Comparison of ENCODE assay signal across 15 cellular contexts in genomic region chr16:53921042-53921441, GRCh38.
A peak's percentile ranks its signal among the peaks of the same experiment; 100 is the strongest.
DNase-seq lines count a peak whose midpoint lies in the region; ATAC-seq and TF ChIP-seq lines count a peak whose summit lies in the region.
"Had no signal": no experiment of that assay in that cellular context is flagged by ENCODE, and none has a peak within 500 bp of the region (broad histone marks: within the 10 kb centered on the region; RNA-seq: fewer than 3 reads in every experiment).

No MANE protein-coding gene starts in this region.

- H3K27ac ChIP-seq in right cardiac atrium (ENCODE audit: low read length), result peak overlapping the region; percentile 31
- H3K27ac ChIP-seq in endodermal cell (ENCODE audit: low read depth, low read length), result peak overlapping the region; percentile 83

- H3K4me1 ChIP-seq in right cardiac atrium (ENCODE audit: control insufficient read depth, insufficient read depth, low read length) (peaks cover 8% of the 10 kb centered on the region), endodermal cell (ENCODE audit: control insufficient read depth, insufficient read depth, low read length) (no peaks in the 10 kb centered on the region)
- H3K4me1 ChIP-seq: BE2C had no signal

- no peaks in the 10 kb centered on the region for H3K27me3 ChIP-seq in right cardiac atrium (ENCODE audit: control insufficient read depth, insufficient read depth)
- no peaks in the 10 kb centered on the region for H3K27me3 ChIP-seq in endodermal cell (ENCODE audit: control insufficient read depth, insufficient read depth, low read length, poor library complexity, severe bottlenecking)
- H3K27me3 ChIP-seq: BE2C had no signal

- ATAC-seq in right cardiac atrium (peak; percentile 22 to 41), left ventricle myocardium superior (no peak)
- ATAC-seq: HepG2 had no signal

- TF ChIP-seq CTCF in endodermal cell (conservative IDR thresholded peaks at IDR 0.05), result no peak
- TF ChIP-seq CTCF in neural crest cell (conservative IDR thresholded peaks at IDR 0.05), result no peak

- intact Hi-C loops in right cardiac atrium (cut with DNase I), result no loop called here
- intact Hi-C loops in left ventricle myocardium superior (cut with micrococcal nuclease), result no loop called here
- intact Hi-C loops in activated T-helper 2 cell treated with anti-CD3 and anti-CD28 coated beads, Interferon-gamma antibody, Interleukin-2, Interleukin-4, amounts not matched to agents 10 μg/mL and 5 μg/mL and 100 μg/mL, durations not matched to agents 14 hours and 24 hours and 36 hours (cut with micrococcal nuclease), result no loop called here

- no peaks in the 10 kb centered on the region for H3K9me3 ChIP-seq in right cardiac atrium (ENCODE audit: control insufficient read depth, low read length)
- no peaks in the 10 kb centered on the region for H3K9me3 ChIP-seq in endodermal cell (ENCODE audit: control insufficient read depth, low read length)
- H3K9me3 ChIP-seq: BE2C had no signal

- H3K4me3 Mint-ChIP-seq in endodermal cell (no peak overlapping the region), neural crest cell (peak overlapping the region; percentile 20)
- H3K4me3 Mint-ChIP-seq in activated CD4-positive, alpha-beta memory T cell treated with anti-CD3 and anti-CD28 coated beads, Interleukin-2, amount 10 ng/mL, durations not matched to agents 7 days and 5 days, result no peak overlapping the region
- no peak overlapping the region for H3K4me3 Mint-ChIP-seq in activated T-helper 2 cell treated with anti-CD3 and anti-CD28 coated beads, Interferon-gamma antibody, Interleukin-2, Interleukin-4, amounts not matched to agents 10 μg/mL and 5 μg/mL and 100 μg/mL, durations not matched to agents 14 hours and 24 hours and 36 hours (ENCODE audit: low read depth)
- H3K4me3 Mint-ChIP-seq: CD4-positive, CD25-positive, alpha-beta regulatory T cell; CD8-positive, alpha-beta memory T cell; H9 had no signal

- CTCF ChIA-PET in activated CD4-positive, alpha-beta memory T cell treated with anti-CD3 and anti-CD28 coated beads, Interleukin-2, amount 10 ng/mL, durations not matched to agents 7 days and 5 days (lab: Charles Lee), result interaction anchor here (1.4 kb wide), 1 partner anchor 29 kb away, joined by 3 read pairs; no protein-coding TSS in a partner anchor

- H3K9ac ChIP-seq in endodermal cell (ENCODE audit: extremely low read depth, low read length, poor library complexity, severe bottlenecking), result no peak overlapping the region

- no peaks in the 10 kb centered on the region for H3K27me3 Mint-ChIP-seq in endodermal cell (ENCODE audit: insufficient read depth)
- H3K27me3 Mint-ChIP-seq in neural crest cell (ENCODE audit: low read depth), result peaks cover 24% of the 10 kb centered on the region
- H3K27me3 Mint-ChIP-seq in activated CD4-positive, alpha-beta memory T cell treated with anti-CD3 and anti-CD28 coated beads, Interleukin-2, amount 10 ng/mL, durations not matched to agents 7 days and 5 days, result no peaks in the 10 kb centered on the region
- H3K27me3 Mint-ChIP-seq in activated T-helper 2 cell treated with anti-CD3 and anti-CD28 coated beads, Interferon-gamma antibody, Interleukin-2, Interleukin-4, amounts not matched to agents 10 μg/mL and 5 μg/mL and 100 μg/mL, durations not matched to agents 14 hours and 24 hours and 36 hours (ENCODE audit: low read depth), result no peaks in the 10 kb centered on the region
- H3K27me3 Mint-ChIP-seq: CD4-positive, CD25-positive, alpha-beta regulatory T cell; CD8-positive, alpha-beta memory T cell had no signal

- H3K9me3 Mint-ChIP-seq in endodermal cell (no peaks in the 10 kb centered on the region), neural crest cell (no peaks in the 10 kb centered on the region)
- H3K9me3 Mint-ChIP-seq in activated CD4-positive, alpha-beta memory T cell treated with anti-CD3 and anti-CD28 coated beads, Interleukin-2, amount 10 ng/mL, durations not matched to agents 7 days and 5 days, result no peaks in the 10 kb centered on the region
- no peaks in the 10 kb centered on the region for H3K9me3 Mint-ChIP-seq in activated T-helper 2 cell treated with anti-CD3 and anti-CD28 coated beads, Interferon-gamma antibody, Interleukin-2, Interleukin-4, amounts not matched to agents 10 μg/mL and 5 μg/mL and 100 μg/mL, durations not matched to agents 14 hours and 24 hours and 36 hours
- H3K9me3 Mint-ChIP-seq: CD4-positive, CD25-positive, alpha-beta regulatory T cell; CD8-positive, alpha-beta memory T cell; H9 had no signal

- H3K36me3 Mint-ChIP-seq in endodermal cell (ENCODE audit: low read depth) (no peaks in the 10 kb centered on the region), neural crest cell (ENCODE audit: low read depth) (no peaks in the 10 kb centered on the region)
- no peaks in the 10 kb centered on the region for H3K36me3 Mint-ChIP-seq in activated CD4-positive, alpha-beta memory T cell treated with anti-CD3 and anti-CD28 coated beads, Interleukin-2, amount 10 ng/mL, durations not matched to agents 7 days and 5 days (ENCODE audit: low read depth)
- H3K36me3 Mint-ChIP-seq in activated T-helper 2 cell treated with anti-CD3 and anti-CD28 coated beads, Interferon-gamma antibody, Interleukin-2, Interleukin-4, amounts not matched to agents 10 μg/mL and 5 μg/mL and 100 μg/mL, durations not matched to agents 14 hours and 24 hours and 36 hours (ENCODE audit: low read depth), result no peaks in the 10 kb centered on the region

- H3K4me1 Mint-ChIP-seq in endodermal cell, result peaks cover 21% of the 10 kb centered on the region
- peaks cover 70% of the 10 kb centered on the region for H3K4me1 Mint-ChIP-seq in neural crest cell
- H3K4me1 Mint-ChIP-seq in activated CD4-positive, alpha-beta memory T cell treated with anti-CD3 and anti-CD28 coated beads, Interleukin-2, amount 10 ng/mL, durations not matched to agents 7 days and 5 days, result peaks cover 25% of the 10 kb centered on the region
- H3K4me1 Mint-ChIP-seq in activated T-helper 2 cell treated with anti-CD3 and anti-CD28 coated beads, Interferon-gamma antibody, Interleukin-2, Interleukin-4, amounts not matched to agents 10 μg/mL and 5 μg/mL and 100 μg/mL, durations not matched to agents 14 hours and 24 hours and 36 hours (ENCODE audit: low read depth), result peaks cover 33% of the 10 kb centered on the region

- H3K27ac Mint-ChIP-seq in endodermal cell (no peak overlapping the region), neural crest cell (ENCODE audit: unreplicated experiment) (peak overlapping the region; percentile 9)
- H3K27ac Mint-ChIP-seq in activated CD4-positive, alpha-beta memory T cell treated with anti-CD3 and anti-CD28 coated beads, Interleukin-2, amount 10 ng/mL, durations not matched to agents 7 days and 5 days, result no peak overlapping the region
- no peak overlapping the region for H3K27ac Mint-ChIP-seq in activated T-helper 2 cell treated with anti-CD3 and anti-CD28 coated beads, Interferon-gamma antibody, Interleukin-2, Interleukin-4, amounts not matched to agents 10 μg/mL and 5 μg/mL and 100 μg/mL, durations not matched to agents 14 hours and 24 hours and 36 hours

- H3K4me3 ChIP-seq in right cardiac atrium (ENCODE audit: low read length) (no peak overlapping the region), endodermal cell (ENCODE audit: low read length) (no peak overlapping the region)

- POLR2A ChIA-PET in activated CD4-positive, alpha-beta memory T cell treated with anti-CD3 and anti-CD28 coated beads, Interleukin-2, amount 10 ng/mL, durations not matched to agents 7 days and 5 days (lab: Charles Lee), result no interaction called here

- no peaks in the 10 kb centered on the region for H3K36me3 ChIP-seq in endodermal cell (ENCODE audit: control insufficient read depth, insufficient read depth, low read length)
- H3K36me3 ChIP-seq: BE2C had no signal

- 67% methylated on average over 4 of the region's 4 CpGs for WGBS in right cardiac atrium
- 34 to 79% methylated on average over 3 to 4 of the region's 4 CpGs for WGBS in endodermal cell (ENCODE audit: insufficient coverage in 1 of 2, insufficient read length in 1 of 2), 2 experiments

- DNase-seq in right cardiac atrium (no peak), left ventricle myocardium superior (no peak), endodermal cell (no peak), neural crest cell (ENCODE audit: low read depth, low spot score) (peak; percentile 17), NCI-H1105 treated with DMSO at 0.1 percent for 48 hours (lab: John Stamatoyannopoulos, UW) (no peak)
- DNase-seq in activated CD4-positive, alpha-beta memory T cell treated with anti-CD3 and anti-CD28 coated beads, Interleukin-2, amount 10 ng/mL, durations not matched to agents 7 days and 5 days, result no peak
- DNase-seq in activated T-helper 2 cell treated with anti-CD3 and anti-CD28 coated beads, Interferon-gamma antibody, Interleukin-2, Interleukin-4, amounts not matched to agents 10 μg/mL and 5 μg/mL and 100 μg/mL, durations not matched to agents 14 hours and 24 hours and 36 hours (ENCODE audit: low spot score), result no peak
- DNase-seq: ACHN; BE2C; C1 segment of cervical spinal cord; CD4-positive, CD25-positive, alpha-beta regulatory T cell; CD8-positive, alpha-beta memory T cell; COR-L47; H9 had no signal
